7 cellular contexts compared by ENCODE assay signal in the genomic region with DNA sequence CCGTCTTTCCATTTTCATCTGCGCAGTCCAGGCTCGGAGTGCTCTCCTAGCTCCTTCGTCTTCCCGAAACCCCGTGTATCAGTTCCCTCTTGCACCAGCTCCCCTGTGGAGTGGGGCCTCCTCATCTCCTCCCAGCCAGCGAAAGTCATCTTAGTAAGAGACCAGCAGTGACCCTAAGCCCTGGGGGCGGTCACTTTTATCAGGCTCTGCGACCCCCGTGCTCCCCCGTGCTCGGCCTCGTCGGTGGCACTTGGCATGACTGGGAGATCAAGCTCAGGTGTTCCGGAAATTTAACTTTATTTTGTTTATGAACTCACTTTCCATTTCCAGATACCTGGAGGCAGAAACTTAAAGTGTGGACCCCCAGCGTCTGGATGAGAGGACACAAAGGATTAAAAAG. TPM values are rescaled to one million over a fixed set of nuclear protein-coding genes. Genes with fewer than 3 reads are reported as not detected.
DNase-seq lines count a peak whose midpoint lies in the region; ATAC-seq and TF ChIP-seq lines count a peak whose summit lies in the region.

No MANE protein-coding gene starts in this region.

- peaks cover 4% of the 10 kb centered on the region for H3K4me1 Mint-ChIP-seq in activated CD8-positive, alpha-beta T cell treated with anti-CD3 and anti-CD28 coated beads, Interleukin-2, amount 10 ng/mL, durations not matched to agents 7 days and 5 days (ENCODE audit: low read depth)

- 71 to 80% (median 75%) methylated on average over 16 of the region's 16 CpGs for WGBS in spleen, 5 donors

- H3K9me3 ChIP-seq in iPS-20b (ENCODE audit: insufficient read depth, low read depth, low read length) (no peaks in the 10 kb centered on the region), spleen (no peaks in the 10 kb centered on the region)

- peaks cover 29% of the 10 kb centered on the region for H3K27me3 Mint-ChIP-seq in activated CD8-positive, alpha-beta T cell treated with anti-CD3 and anti-CD28 coated beads, Interleukin-2, amount 10 ng/mL, durations not matched to agents 7 days and 5 days (ENCODE audit: low read depth)

- H3K9me3 Mint-ChIP-seq in activated CD8-positive, alpha-beta T cell treated with anti-CD3 and anti-CD28 coated beads, Interleukin-2, amount 10 ng/mL, durations not matched to agents 7 days and 5 days (ENCODE audit: insufficient read depth), result peaks cover 11% of the 10 kb centered on the region

- H3K27me3 ChIP-seq in H7 (ENCODE audit: control insufficient read depth, insufficient read depth, low read length) (no peaks in the 10 kb centered on the region; the same call in 1 of the 2 replicates), iPS-20b (ENCODE audit: insufficient read depth, low read length) (peaks cover 9% of the 10 kb centered on the region), spleen (replicated peaks in 1 of 7) (peaks cover 0 to 6% (median 0%) of the 10 kb centered on the region in 7 donors)

- no peak for TF ChIP-seq POLR2A in spleen (IDR thresholded peaks at IDR 0.05)

- H3K36me3 Mint-ChIP-seq in activated CD8-positive, alpha-beta T cell treated with anti-CD3 and anti-CD28 coated beads, Interleukin-2, amount 10 ng/mL, durations not matched to agents 7 days and 5 days (ENCODE audit: low read depth), result no peaks in the 10 kb centered on the region

- no peak for DNase-seq in H7
- no peak for DNase-seq in activated CD8-positive, alpha-beta T cell treated with anti-CD3 and anti-CD28 coated beads, Interleukin-2, amount 10 ng/mL, durations not matched to agents 7 days and 5 days
- peak; percentile 83 for DNase-seq in spleen
- no peak for DNase-seq in NCI-H2171 treated with DMSO at 0.1 percent for 48 hours (lab: John Stamatoyannopoulos, UW)

- H3K27ac ChIP-seq in iPS-20b (ENCODE audit: low read length), result no peak overlapping the region
- peak overlapping the region in 1 of 8 donors; percentile 94 for H3K27ac ChIP-seq in spleen

- H3K4me3 Mint-ChIP-seq in activated CD8-positive, alpha-beta T cell treated with anti-CD3 and anti-CD28 coated beads, Interleukin-2, amount 10 ng/mL, durations not matched to agents 7 days and 5 days, result peak overlapping the region; percentile 71

- POLR2A ChIA-PET in activated CD8-positive, alpha-beta T cell treated with anti-CD3 and anti-CD28 coated beads, Interleukin-2, amount 10 ng/mL, durations not matched to agents 7 days and 5 days (lab: Charles Lee), result interaction anchor here (1.0 kb wide), 1 partner anchor 10 kb away, joined by 3 read pairs; no protein-coding TSS in a partner anchor

- CTCF ChIA-PET in activated CD8-positive, alpha-beta T cell treated with anti-CD3 and anti-CD28 coated beads, Interleukin-2, amount 10 ng/mL, durations not matched to agents 7 days and 5 days (lab: Charles Lee), result no interaction called here

- no peak overlapping the region for H3K27ac Mint-ChIP-seq in activated CD8-positive, alpha-beta T cell treated with anti-CD3 and anti-CD28 coated beads, Interleukin-2, amount 10 ng/mL, durations not matched to agents 7 days and 5 days

- H3K4me1 ChIP-seq in iPS-20b (ENCODE audit: insufficient read depth, low read length), result no peaks in the 10 kb centered on the region; the same call in 1 of the 2 replicates
- peaks cover 6 to 35% (median 20%) of the 10 kb centered on the region in 6 donors for H3K4me1 ChIP-seq in spleen

- peak overlapping the region; percentile 39; the same call in 1 of the 2 replicates for H3K9ac ChIP-seq in iPS-20b (ENCODE audit: low read depth, low read length)

- H3K4me3 ChIP-seq in H7 (ENCODE audit: insufficient read depth, low read depth, low read length) (peak overlapping the region; percentile 34), iPS-20b (ENCODE audit: low read length) (peak overlapping the region; percentile 64), spleen (peak overlapping the region; percentile 37 to 86 (median 62))

- intact Hi-C loops in spleen (cut with DNase I; ENCODE audit: low total_unique reads), result no loop called here

- H3K36me3 ChIP-seq in H7 (replicated peaks; ENCODE audit: control insufficient read depth, insufficient read depth, low read length), result no peaks in the 10 kb centered on the region
- no peaks in the 10 kb centered on the region for H3K36me3 ChIP-seq in iPS-20b (ENCODE audit: insufficient read depth, low read depth, low read length)
- H3K36me3 ChIP-seq in spleen, result peaks cover 0 to 4% (median 0%) of the 10 kb centered on the region in 6 donors

- TF ChIP-seq CTCF in spleen (IDR thresholded peaks at IDR 0.05 in 8 of 11, conservative IDR thresholded peaks at IDR 0.05 in 3 of 11), result no peak

- no peak for ATAC-seq in activated CD8-positive, alpha-beta T cell treated with anti-CD3 and anti-CD28 coated beads, Interleukin-2, amount 10 ng/mL, durations not matched to agents 7 days and 5 days
- no peak for ATAC-seq in GM21619 (IDR thresholded peaks at IDR 0.05; ENCODE audit: unreplicated experiment)
- no peak for ATAC-seq in GM19467 (IDR thresholded peaks at IDR 0.05; ENCODE audit: unreplicated experiment)

RNA-seq across cellular contexts. Expression of a gene that starts 0.6 kb away (rescaled TPM):
- total RNA-seq in H7 (2014; rRNA removed; shearing (Covaris generic)), result 57.9 and 59.7 TPM in 2 replicates
- total RNA-seq in activated CD8-positive, alpha-beta T cell treated with anti-CD3 and anti-CD28 coated beads, Interleukin-2, amount 10 ng/mL, durations not matched to agents 7 days and 5 days, result 1 to 10 TPM; 1.2 to 1.4 TPM
- total RNA-seq in spleen, result 10 to 100 TPM; 10.5 to 49.7 (median 21.4) TPM
- polyA plus RNA-seq in spleen, result 10 to 100 TPM in 2 of 3 donors, 1 to 10 TPM in 1; 5.6 to 14.8 (median 12.5) TPM

Comparison
In these comparisons a context has a peak if more than half of its experiments do, and no peak if none do; other contexts are left out.
1. RNA of a gene that starts 0.6 kb away (total RNA-seq): 57.9 to 59.7 TPM in H7 and 10.5 to 49.7 TPM in spleen; 1.2 to 1.4 TPM in activated CD8-positive, alpha-beta T cell treated with anti-CD3 and anti-CD28 coated beads, Interleukin-2, amount 10 ng/mL, durations not matched to agents 7 days and 5 days; every median in the first group is over 4 times any median in the second.
2. Peak in every context shown above with its lines, with median percentiles within 50 percentile points of each other: H3K4me3 ChIP-seq.